Comparison of ENCODE assay signal across 9 cellular contexts in genomic region chr6:226516-227073, GRCh38.
A peak's percentile ranks its signal among the peaks of the same experiment; 100 is the strongest.
DNase-seq lines count a peak whose midpoint lies in the region; ATAC-seq and TF ChIP-seq lines count a peak whose summit lies in the region.
"Had no signal": no experiment of that assay in that cellular context is flagged by ENCODE, and none has a peak within 500 bp of the region (broad histone marks: within the 10 kb centered on the region; RNA-seq: fewer than 3 reads in every experiment).

No MANE protein-coding gene starts in this region.

- ATAC-seq in GM19324 (IDR thresholded peaks at IDR 0.05; ENCODE audit: low FRiP score, unreplicated experiment) = peak; percentile 12
- peak; percentile 32 for ATAC-seq in HG03135 (IDR thresholded peaks at IDR 0.05; ENCODE audit: unreplicated experiment)
- ATAC-seq in lower lobe of right lung = no peak

- H3K27me3 ChIP-seq in lower lobe of right lung (ENCODE audit: low read depth) = no peaks in the 10 kb centered on the region

- H3K4me3 ChIP-seq in lower lobe of right lung = no peak overlapping the region

- no peaks in the 10 kb centered on the region for H3K27me3 Mint-ChIP-seq in activated CD4-positive, alpha-beta T cell treated with anti-CD3 and anti-CD28 coated beads, Interleukin-2, amount 10 ng/mL, durations not matched to agents 24 days and 14 days

- H3K36me3 Mint-ChIP-seq in activated CD4-positive, alpha-beta T cell treated with anti-CD3 and anti-CD28 coated beads, Interleukin-2, amount 10 ng/mL, durations not matched to agents 24 days and 14 days (ENCODE audit: low read depth) = no peaks in the 10 kb centered on the region

- no peaks in the 10 kb centered on the region for H3K9me3 ChIP-seq in lower lobe of right lung
- H3K9me3 ChIP-seq: neutrophil had no signal

- H3K9me3 Mint-ChIP-seq in activated CD4-positive, alpha-beta T cell treated with anti-CD3 and anti-CD28 coated beads, Interleukin-2, amount 10 ng/mL, durations not matched to agents 24 days and 14 days = no peaks in the 10 kb centered on the region

- intact Hi-C loops in activated CD4-positive, alpha-beta T cell treated with anti-CD3 and anti-CD28 coated beads, Interleukin-2, amount 10 ng/mL, durations not matched to agents 24 days and 14 days (cut with micrococcal nuclease) = loop anchor here (5.0 kb wide), 1 partner anchor 221 kb away; no protein-coding TSS in a partner anchor
- intact Hi-C loops in lower lobe of right lung (cut with DNase I) = no loop called here

- peaks cover 8% of the 10 kb centered on the region for H3K4me1 ChIP-seq in lower lobe of right lung

- H3K27ac Mint-ChIP-seq in activated CD4-positive, alpha-beta T cell treated with anti-CD3 and anti-CD28 coated beads, Interleukin-2, amount 10 ng/mL, durations not matched to agents 24 days and 14 days = peak overlapping the region; percentile 97

- H3K27ac ChIP-seq in epithelial cell of prostate = peak overlapping the region; percentile 96
- H3K27ac ChIP-seq in lower lobe of right lung = no peak overlapping the region
- H3K27ac ChIP-seq: neutrophil had no signal

- no peaks in the 10 kb centered on the region for H3K36me3 ChIP-seq in lower lobe of right lung
- H3K36me3 ChIP-seq: neutrophil had no signal

- peak overlapping the region; percentile 74 for H3K4me3 Mint-ChIP-seq in activated CD4-positive, alpha-beta T cell treated with anti-CD3 and anti-CD28 coated beads, Interleukin-2, amount 10 ng/mL, durations not matched to agents 24 days and 14 days

- DNase-seq in activated CD4-positive, alpha-beta T cell treated with anti-CD3 and anti-CD28 coated beads, Interleukin-2, amount 10 ng/mL, durations not matched to agents 24 days and 14 days = no peak
- no peak for DNase-seq in activated CD4-positive, alpha-beta T cell treated with anti-CD3 and anti-CD28 coated beads, Interleukin-2, amount 50 U/mL, for 1 hour
- DNase-seq in epithelial cell of prostate (ENCODE audit: low read depth, low spot score) (no peak), HUDEP-2 (lab: John Stamatoyannopoulos, UW; ENCODE audit: unreplicated experiment in 76 of 76) (no peak), NCI-H1436 treated with DMSO at 0.1 percent for 48 hours (lab: John Stamatoyannopoulos, UW) (no peak), lower lobe of right lung (no peak)

- peaks cover 64% of the 10 kb centered on the region for H3K4me1 Mint-ChIP-seq in activated CD4-positive, alpha-beta T cell treated with anti-CD3 and anti-CD28 coated beads, Interleukin-2, amount 10 ng/mL, durations not matched to agents 24 days and 14 days

- TF ChIP-seq CTCF in lower lobe of right lung (IDR thresholded peaks at IDR 0.05) = no peak

Comparison
In these comparisons a context has a peak if more than half of its experiments do, and no peak if none do; other contexts are left out.
1. ATAC-seq: peak in GM19324 (single experiment) and HG03135 (single experiment); none in lower lobe of right lung (0 of 2).